8 cellular contexts compared by ENCODE assay signal in the genomic region with DNA sequence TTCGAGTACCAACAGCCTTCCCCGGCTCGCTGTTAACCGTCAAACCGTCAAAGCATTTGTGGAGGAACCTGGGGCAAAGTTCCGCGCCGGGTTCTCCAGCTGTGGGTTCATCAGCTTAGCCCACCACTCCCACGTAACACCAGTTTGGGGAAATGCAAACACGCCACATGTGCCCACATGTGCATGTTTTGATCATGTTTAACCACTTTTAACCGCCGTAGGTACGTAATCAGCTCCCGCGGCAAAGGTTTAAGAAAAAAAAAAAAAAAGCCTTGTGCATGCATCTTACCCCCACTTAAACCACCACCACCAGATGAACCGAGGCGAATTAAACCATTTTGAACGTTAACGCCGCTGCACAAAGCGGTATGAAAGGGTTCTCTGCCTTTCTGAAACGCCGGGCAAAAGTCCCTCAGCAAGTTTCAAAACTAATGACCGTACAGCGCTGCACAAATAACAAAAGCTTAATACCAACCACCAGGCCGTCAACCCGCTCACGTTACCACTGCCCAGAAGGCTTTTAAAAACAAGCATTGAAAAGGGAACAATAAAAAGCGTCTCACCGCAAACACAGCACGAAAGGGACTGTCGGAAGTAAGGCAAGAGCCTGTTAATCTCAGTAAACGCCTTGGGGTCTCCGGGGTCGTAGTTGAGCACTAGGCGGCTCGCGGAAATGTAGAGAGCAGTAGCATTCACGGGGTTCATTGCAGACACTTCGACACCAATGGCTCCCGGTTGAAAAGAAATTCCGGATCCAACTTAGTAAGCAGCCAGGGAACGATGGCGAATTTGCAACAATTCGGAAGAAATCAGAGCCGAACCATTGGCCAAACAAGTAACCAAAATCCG. TPM values are rescaled to one million over a fixed set of nuclear protein-coding genes. Genes with fewer than 3 reads are reported as not detected.
DNase-seq lines count a peak whose midpoint lies in the region; ATAC-seq and TF ChIP-seq lines count a peak whose summit lies in the region.

No MANE protein-coding gene starts in this region.

- H2AFZ ChIP-seq in HCT116 (ENCODE audit: low read depth, low read length, poor library complexity, severe bottlenecking), result no peak overlapping the region

- peak overlapping the region; percentile 93 for H3K9ac ChIP-seq in HCT116 (ENCODE audit: low read length)

- H3K4me3 Mint-ChIP-seq in activated naive CD4-positive, alpha-beta T cell treated with anti-CD3 and anti-CD28 coated beads for 36 hours, result peak overlapping the region; percentile 100

- peaks cover 50% of the 10 kb centered on the region for H3K36me3 Mint-ChIP-seq in activated naive CD4-positive, alpha-beta T cell treated with anti-CD3 and anti-CD28 coated beads for 36 hours (ENCODE audit: low read depth)

- H3K4me1 Mint-ChIP-seq in activated naive CD4-positive, alpha-beta T cell treated with anti-CD3 and anti-CD28 coated beads for 36 hours (ENCODE audit: low read depth), result peaks cover 36% of the 10 kb centered on the region

- peak overlapping the region; percentile 85 for H3K4me2 ChIP-seq in HCT116 (ENCODE audit: low read length)

- H3K4me1 ChIP-seq in HCT116 (ENCODE audit: control insufficient read depth in 1 of 2, insufficient read depth in 2 of 2, low read length in 2 of 2), result peaks cover 34 to 47% of the 10 kb centered on the region in 2 experiments

- H3K9me3 Mint-ChIP-seq in activated naive CD4-positive, alpha-beta T cell treated with anti-CD3 and anti-CD28 coated beads for 36 hours, result no peaks in the 10 kb centered on the region

- CTCF ChIA-PET in HCT116 (lab: Charles Lee), result no interaction called here
- CTCF ChIA-PET in activated naive CD4-positive, alpha-beta T cell treated with anti-CD3 and anti-CD28 coated beads for 36 hours (lab: Charles Lee), result interaction anchor here (0.7 to 1.3 kb wide), 4 partner anchors 12 to 558 kb away, joined by 3 to 5 read pairs (median 4); a partner anchor contains a TSS

- H3K4me3 ChIP-seq in HCT116 (replicated peaks in 1 of 2; ENCODE audit: low read depth in 1 of 2, low read length in 2 of 2) (peak overlapping the region; percentile 52 to 83), retinal pigment epithelial cell (ENCODE audit: low read length) (peak overlapping the region; percentile 98)

- H3K27me3 Mint-ChIP-seq in activated naive CD4-positive, alpha-beta T cell treated with anti-CD3 and anti-CD28 coated beads for 36 hours (ENCODE audit: low read depth), result peaks cover 2% of the 10 kb centered on the region

- POLR2A ChIA-PET in HCT116 (lab: Charles Lee), result interaction anchor here (0.7 kb wide), 1 partner anchor 17 kb away, joined by 3 read pairs; no protein-coding TSS in a partner anchor

- TF ChIP-seq RAD21 in HCT116 (IDR thresholded peaks at IDR 0.05; ENCODE audit: low read depth), result no peak

- H4K20me1 ChIP-seq in HCT116 (ENCODE audit: insufficient read depth), result peaks cover 29% of the 10 kb centered on the region; the same call in 1 of the 2 replicates

- DNase-seq in HCT116 (ENCODE audit: low read depth, low spot score) (no peak), RPMI8226 (peak; percentile 44), Right ventricle myocardium superior (peak; percentile 63), retinal pigment epithelial cell (ENCODE audit: low read depth) (no peak), OCI-M2 (lab: John Stamatoyannopoulos, UW; ENCODE audit: unreplicated experiment) (no peak), NCI-H128 (lab: John Stamatoyannopoulos, UW; ENCODE audit: unreplicated experiment) (no peak)
- peak; percentile 54 for DNase-seq in activated naive CD4-positive, alpha-beta T cell treated with anti-CD3 and anti-CD28 coated beads for 36 hours

- H3K9me3 ChIP-seq in HCT116 (ENCODE audit: control insufficient read depth in 1 of 2, insufficient read depth in 1 of 2, low read depth in 1 of 2, low read length in 2 of 2), result no peaks in the 10 kb centered on the region

- RAD21 ChIA-PET in HCT116 (lab: Charles Lee; ENCODE audit: low non-redundant PET in 1 of 2, low total read pairs in 2 of 2, uncharacterized antibody in 2 of 2, unreplicated experiment in 2 of 2), result no interaction called here

- no peak for TF ChIP-seq CTCF in HCT116 (IDR thresholded peaks at IDR 0.05 in 2 of 3, conservative IDR thresholded peaks at IDR 0.05 in 1 of 3; ENCODE audit: borderline replicate concordance in 1 of 3, insufficient read depth in 1 of 3, low read depth in 2 of 3, low read length in 2 of 3)
- TF ChIP-seq CTCF in retinal pigment epithelial cell (conservative IDR thresholded peaks at IDR 0.05; ENCODE audit: low read depth, low read length), result no peak

- H3K27ac Mint-ChIP-seq in activated naive CD4-positive, alpha-beta T cell treated with anti-CD3 and anti-CD28 coated beads for 36 hours, result peak overlapping the region; percentile 94

- no peaks in the 10 kb centered on the region; a peak in 1 of 4 replicates for H3K36me3 ChIP-seq in HCT116 (ENCODE audit: control insufficient read depth in 1 of 2, insufficient read depth in 2 of 2, low read length in 2 of 2)

- peak overlapping the region; percentile 96 for H3K27ac ChIP-seq in HCT116 (ENCODE audit: low read depth, low read length)

- no peak for ATAC-seq in HCT116
- ATAC-seq in Right ventricle myocardium superior (ENCODE audit: poor library complexity), result no peak
- no peak for ATAC-seq in HG03520 (IDR thresholded peaks at IDR 0.05; ENCODE audit: unreplicated experiment)

- H3K9me2 ChIP-seq in HCT116 (ENCODE audit: insufficient read depth), result no peaks in the 10 kb centered on the region

- H3K79me2 ChIP-seq in HCT116 (ENCODE audit: insufficient read depth, low read length), result peaks cover 60% of the 10 kb centered on the region

- no peak for TF ChIP-seq POLR2A in HCT116 (IDR thresholded peaks at IDR 0.05; ENCODE audit: borderline replicate concordance, extremely low read depth, insufficient read depth, insufficient read length)

- H3K27me3 ChIP-seq in HCT116 (ENCODE audit: insufficient read depth, low read length), result no peaks in the 10 kb centered on the region

- no TSS peak for BruUV-seq in HCT116 (replicated peaks; lab: Mats Ljungman, UMichigan)

- intact Hi-C loops in HCT116 (cut with micrococcal nuclease) (loop anchor here (5.0 kb wide), 1 partner anchor 227 kb away; a partner anchor contains a TSS), Right ventricle myocardium superior (cut with DNase I) (loop anchor here (10.0 kb wide), 1 partner anchor 560 kb away; a partner anchor contains a TSS)
- intact Hi-C loops in activated naive CD4-positive, alpha-beta T cell treated with anti-CD3 and anti-CD28 coated beads for 36 hours (cut with micrococcal nuclease), result loop anchor here (2.0 to 5.0 kb wide), 5 partner anchors 196 to 1957 kb away; no protein-coding TSS in a partner anchor

TF ChIP-seq in HCT116, 20 proteins besides CTCF, POLR2A, EP300 and RAD21 (continues in another document):
- no peak for TF ChIP-seq SIN3A (IDR thresholded peaks at IDR 0.05; ENCODE audit: low read depth)
- no peak for TF ChIP-seq CEBPB (IDR thresholded peaks at IDR 0.05; ENCODE audit: low read depth)
- TF ChIP-seq TCF7L2 (IDR thresholded peaks at IDR 0.05; ENCODE audit: borderline replicate concordance, extremely low read depth, insufficient read depth, insufficient read length), result no peak
- TF ChIP-seq, protein P1, sequence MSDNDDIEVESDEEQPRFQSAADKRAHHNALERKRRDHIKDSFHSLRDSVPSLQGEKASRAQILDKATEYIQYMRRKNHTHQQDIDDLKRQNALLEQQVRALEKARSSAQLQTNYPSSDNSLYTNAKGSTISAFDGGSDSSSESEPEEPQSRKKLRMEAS (IDR thresholded peaks at IDR 0.05), result no peak
- TF ChIP-seq, protein P2, sequence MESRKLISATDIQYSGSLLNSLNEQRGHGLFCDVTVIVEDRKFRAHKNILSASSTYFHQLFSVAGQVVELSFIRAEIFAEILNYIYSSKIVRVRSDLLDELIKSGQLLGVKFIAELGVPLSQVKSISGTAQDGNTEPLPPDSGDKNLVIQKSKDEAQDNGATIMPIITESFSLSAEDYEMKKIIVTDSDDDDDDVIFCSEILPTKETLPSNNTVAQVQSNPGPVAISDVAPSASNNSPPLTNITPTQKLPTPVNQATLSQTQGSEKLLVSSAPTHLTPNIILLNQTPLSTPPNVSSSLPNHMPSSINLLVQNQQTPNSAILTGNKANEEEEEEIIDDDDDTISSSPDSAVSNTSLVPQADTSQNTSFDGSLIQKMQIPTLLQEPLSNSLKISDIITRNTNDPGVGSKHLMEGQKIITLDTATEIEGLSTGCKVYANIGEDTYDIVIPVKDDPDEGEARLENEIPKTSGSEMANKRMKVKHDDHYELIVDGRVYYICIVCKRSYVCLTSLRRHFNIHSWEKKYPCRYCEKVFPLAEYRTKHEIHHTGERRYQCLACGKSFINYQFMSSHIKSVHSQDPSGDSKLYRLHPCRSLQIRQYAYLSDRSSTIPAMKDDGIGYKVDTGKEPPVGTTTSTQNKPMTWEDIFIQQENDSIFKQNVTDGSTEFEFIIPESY (IDR thresholded peaks at IDR 0.05; ENCODE audit: extremely low read depth, insufficient replicate concordance, low read length), result no peak
- no peak for TF ChIP-seq ZNF274 (IDR thresholded peaks at IDR 0.05; ENCODE audit: low read depth, low read length)
- no peak for TF ChIP-seq POLR2AphosphoS5 (IDR thresholded peaks at IDR 0.05; ENCODE audit: low read depth, low read length)

RNA-seq across cellular contexts. Expression of a gene that starts 1.5 kb away (rescaled TPM):
- total RNA-seq in HCT116 (2021; ENCODE audit: unreplicated experiment) (34.8 TPM), Right ventricle myocardium superior (20.1 TPM)
- 12.6 and 16.9 TPM in 2 replicates for polyA plus RNA-seq in HCT116 (2012)
- total RNA-seq in activated naive CD4-positive, alpha-beta T cell treated with anti-CD3 and anti-CD28 coated beads for 36 hours, result 10 to 100 TPM; 40.6 to 42.7 TPM

RNA-seq across cellular contexts. Expression of a gene that starts 55.5 kb away (rescaled TPM):
- total RNA-seq in HCT116 (2021; ENCODE audit: unreplicated experiment) (48.9 TPM), Right ventricle myocardium superior (104 TPM)
- 61.1 and 61.9 TPM in 2 replicates for polyA plus RNA-seq in HCT116 (2012)
- total RNA-seq in activated naive CD4-positive, alpha-beta T cell treated with anti-CD3 and anti-CD28 coated beads for 36 hours, result 10 to 100 TPM; 86.0 to 87.6 TPM

Comparison
In these comparisons a context has a peak if more than half of its experiments do, and no peak if none do; other contexts are left out.
1. DNase-seq: peak in RPMI8226 (single experiment), activated naive CD4-positive, alpha-beta T cell treated with anti-CD3 and anti-CD28 coated beads for 36 hours (single experiment) and Right ventricle myocardium superior (single experiment); none in HCT116 (single experiment), retinal pigment epithelial cell (single experiment), OCI-M2 (single experiment) and NCI-H128 (single experiment).